ENCODE assay signal across 8 cellular contexts in the genomic region with DNA sequence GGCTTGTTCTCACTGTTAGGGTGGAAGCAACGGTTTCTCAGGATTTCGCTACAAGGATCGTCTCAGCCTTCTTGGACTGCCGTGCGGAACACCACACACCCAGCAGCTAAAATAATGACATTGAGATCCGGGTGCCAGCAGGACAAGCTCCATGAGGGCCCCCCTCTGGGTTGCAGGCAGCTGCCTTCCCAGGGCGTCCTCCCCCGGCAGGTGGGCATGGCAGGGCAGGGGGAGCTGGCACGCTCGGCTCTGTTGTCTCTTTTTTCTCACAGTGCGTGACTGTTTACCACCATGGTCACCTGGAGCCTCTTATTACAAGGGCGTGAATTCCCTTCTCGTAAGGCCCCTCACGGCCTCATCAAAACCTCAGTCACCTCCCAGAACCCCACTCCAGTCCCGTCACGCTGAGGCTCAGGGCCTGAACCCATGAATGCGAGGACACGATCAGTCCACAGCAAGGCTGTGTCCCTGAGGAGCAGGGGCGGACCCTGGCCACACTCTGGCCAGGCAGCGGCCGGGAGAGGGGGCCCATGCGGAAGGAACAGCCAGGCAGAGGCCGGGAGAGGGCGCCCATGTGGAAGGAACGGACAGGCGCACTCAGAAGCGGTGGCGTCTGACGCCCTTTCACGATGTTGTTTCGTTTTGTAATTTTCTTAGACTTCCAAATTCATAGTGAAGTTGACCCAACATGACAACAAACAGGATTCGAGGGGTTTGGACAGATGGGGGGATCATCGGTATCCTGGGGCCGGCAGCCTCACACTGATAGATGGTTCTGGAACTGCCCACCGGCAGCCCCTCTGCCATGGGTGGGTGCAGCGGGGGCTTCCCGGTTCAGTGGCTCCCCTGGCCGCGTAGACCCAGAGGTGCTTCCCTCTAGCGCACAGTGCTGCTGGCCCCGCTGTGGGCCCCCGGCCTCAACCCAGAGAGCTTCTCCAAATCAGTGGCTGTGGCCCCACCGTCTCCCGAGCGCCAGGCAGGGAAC. TPM values are rescaled to one million over a fixed set of nuclear protein-coding genes. Genes with fewer than 3 reads are reported as not detected.
DNase-seq lines count a peak whose midpoint lies in the region; ATAC-seq, FAIRE-seq and TF ChIP-seq lines count a peak whose summit lies in the region.

No MANE protein-coding gene starts in this region.

- H3K4me2 ChIP-seq in neural progenitor cell, result peak overlapping the region; percentile 54

- H2AFZ ChIP-seq in neural progenitor cell (replicated peaks), result peak overlapping the region; percentile 34

- no peaks in the 10 kb centered on the region for H3K9me3 ChIP-seq in neural progenitor cell (ENCODE audit: low read depth)

- intact Hi-C loops in activated T-helper 1 cell treated with anti-CD3 and anti-CD28 coated beads, Interleukin-12 subunit alpha, Interleukin-12 subunit beta, Interleukin-2, Interleukin-4 antibody, amounts not matched to agents 30 ng/mL and 10 ng/mL and 1 ng/mL, durations not matched to agents 14 hours and 24 hours and 36 hours (cut with micrococcal nuclease), result loop anchor here (2.0 kb wide), 1 partner anchor 14 kb away; no protein-coding TSS in a partner anchor

- H3F3A ChIP-seq in neural progenitor cell (ENCODE audit: low read depth), result peaks cover 19% of the 10 kb centered on the region

- H3K9me3 Mint-ChIP-seq in activated T-helper 1 cell treated with anti-CD3 and anti-CD28 coated beads, Interleukin-12 subunit alpha, Interleukin-12 subunit beta, Interleukin-2, Interleukin-4 antibody, amounts not matched to agents 30 ng/mL and 10 ng/mL and 1 ng/mL, durations not matched to agents 14 hours and 24 hours and 36 hours, result no peaks in the 10 kb centered on the region
- H3K9me3 Mint-ChIP-seq in neural progenitor cell, result peaks cover 2% of the 10 kb centered on the region

- H3K27me3 Mint-ChIP-seq in activated T-helper 1 cell treated with anti-CD3 and anti-CD28 coated beads, Interleukin-12 subunit alpha, Interleukin-12 subunit beta, Interleukin-2, Interleukin-4 antibody, amounts not matched to agents 30 ng/mL and 10 ng/mL and 1 ng/mL, durations not matched to agents 14 hours and 24 hours and 36 hours (ENCODE audit: insufficient read depth), result peaks cover 52% of the 10 kb centered on the region
- peaks cover 15% of the 10 kb centered on the region for H3K27me3 Mint-ChIP-seq in neural progenitor cell (ENCODE audit: insufficient read depth, low read depth)

- no peaks in the 10 kb centered on the region for H3K79me2 ChIP-seq in neural progenitor cell (ENCODE audit: low read depth)

- DNase-seq in AML-193 (lab: John Stamatoyannopoulos, UW), result peak; percentile 6 to 26
- DNase-seq in GM19239 (ENCODE audit: insufficient read length, low spot score), result peak; percentile 65
- peak; percentile 41 to 69 for DNase-seq in NCI-H524 (lab: John Stamatoyannopoulos, UW)
- DNase-seq in activated T-helper 1 cell treated with anti-CD3 and anti-CD28 coated beads, Interleukin-12 subunit alpha, Interleukin-12 subunit beta, Interleukin-2, Interleukin-4 antibody, amounts not matched to agents 30 ng/mL and 10 ng/mL and 1 ng/mL, durations not matched to agents 14 hours and 24 hours and 36 hours (ENCODE audit: low spot score), result no peak
- DNase-seq in foreskin keratinocyte, result peak in 1 of 2 donors; percentile 39
- peak; percentile 89 for DNase-seq in neural progenitor cell (ENCODE audit: low spot score)

- peak; percentile 21 for FAIRE-seq in GM19239 (lab: Jason Lieb, UNC)

- H3K27ac ChIP-seq in foreskin keratinocyte, result no peak overlapping the region
- H3K27ac ChIP-seq in neural progenitor cell, result no peak overlapping the region

- ATAC-seq in foreskin keratinocyte (peak; percentile 61), HG02571 (IDR thresholded peaks at IDR 0.05; ENCODE audit: unreplicated experiment) (no peak), GM18867 (IDR thresholded peaks at IDR 0.05; ENCODE audit: unreplicated experiment) (no peak)

- peak; percentile 72 for TF ChIP-seq CTCF in foreskin keratinocyte (conservative IDR thresholded peaks at IDR 0.05)
- peak; percentile 71 for TF ChIP-seq CTCF in neural progenitor cell (IDR thresholded peaks at IDR 0.05)

- H3K4me1 Mint-ChIP-seq in activated T-helper 1 cell treated with anti-CD3 and anti-CD28 coated beads, Interleukin-12 subunit alpha, Interleukin-12 subunit beta, Interleukin-2, Interleukin-4 antibody, amounts not matched to agents 30 ng/mL and 10 ng/mL and 1 ng/mL, durations not matched to agents 14 hours and 24 hours and 36 hours (ENCODE audit: low read depth), result peaks cover 11% of the 10 kb centered on the region
- peaks cover 40% of the 10 kb centered on the region for H3K4me1 Mint-ChIP-seq in neural progenitor cell

- H3K9ac ChIP-seq in neural progenitor cell, result no peak overlapping the region

- no peak overlapping the region for H3K27ac Mint-ChIP-seq in activated T-helper 1 cell treated with anti-CD3 and anti-CD28 coated beads, Interleukin-12 subunit alpha, Interleukin-12 subunit beta, Interleukin-2, Interleukin-4 antibody, amounts not matched to agents 30 ng/mL and 10 ng/mL and 1 ng/mL, durations not matched to agents 14 hours and 24 hours and 36 hours
- H3K27ac Mint-ChIP-seq in neural progenitor cell, result no peak overlapping the region

- no peaks in the 10 kb centered on the region for H3K36me3 Mint-ChIP-seq in activated T-helper 1 cell treated with anti-CD3 and anti-CD28 coated beads, Interleukin-12 subunit alpha, Interleukin-12 subunit beta, Interleukin-2, Interleukin-4 antibody, amounts not matched to agents 30 ng/mL and 10 ng/mL and 1 ng/mL, durations not matched to agents 14 hours and 24 hours and 36 hours (ENCODE audit: low read depth)
- no peaks in the 10 kb centered on the region for H3K36me3 Mint-ChIP-seq in neural progenitor cell

- H3K4me1 ChIP-seq in foreskin keratinocyte, result no peaks in the 10 kb centered on the region
- H3K4me1 ChIP-seq in neural progenitor cell, result peaks cover 12% of the 10 kb centered on the region

- H3K36me3 ChIP-seq in neural progenitor cell, result no peaks in the 10 kb centered on the region

- peaks cover 76% of the 10 kb centered on the region for H3K27me3 ChIP-seq in foreskin keratinocyte
- peaks cover 92% of the 10 kb centered on the region for H3K27me3 ChIP-seq in neural progenitor cell

- no peak overlapping the region for H3K4me3 ChIP-seq in neural progenitor cell

- peak overlapping the region; percentile 67 for H3K4me3 Mint-ChIP-seq in activated T-helper 1 cell treated with anti-CD3 and anti-CD28 coated beads, Interleukin-12 subunit alpha, Interleukin-12 subunit beta, Interleukin-2, Interleukin-4 antibody, amounts not matched to agents 30 ng/mL and 10 ng/mL and 1 ng/mL, durations not matched to agents 14 hours and 24 hours and 36 hours
- peak overlapping the region; percentile 70 for H3K4me3 Mint-ChIP-seq in neural progenitor cell

- H4K20me1 ChIP-seq in neural progenitor cell (ENCODE audit: low read depth), result peaks cover 4% of the 10 kb centered on the region

RNA-seq across cellular contexts. Expression of a gene that starts 10.0 kb away (rescaled TPM):
- not detected in 2 replicates for total RNA-seq in activated T-helper 1 cell treated with anti-CD3 and anti-CD28 coated beads, Interleukin-12 subunit alpha, Interleukin-12 subunit beta, Interleukin-2, Interleukin-4 antibody, amounts not matched to agents 30 ng/mL and 10 ng/mL and 1 ng/mL, durations not matched to agents 14 hours and 24 hours and 36 hours
- total RNA-seq in foreskin keratinocyte (not detected in 2 replicates), neural progenitor cell (ENCODE audit: low replicate concordance) (0.34 TPM in 1 of 2 replicates, not detected in the other)
- polyA plus RNA-seq in foreskin keratinocyte, result not detected in 2 replicates

RNA-seq across cellular contexts. Expression of a gene that starts 18.2 kb away (rescaled TPM):
- not detected in 2 replicates for total RNA-seq in activated T-helper 1 cell treated with anti-CD3 and anti-CD28 coated beads, Interleukin-12 subunit alpha, Interleukin-12 subunit beta, Interleukin-2, Interleukin-4 antibody, amounts not matched to agents 30 ng/mL and 10 ng/mL and 1 ng/mL, durations not matched to agents 14 hours and 24 hours and 36 hours
- total RNA-seq in foreskin keratinocyte (not detected in 2 replicates), neural progenitor cell (ENCODE audit: low replicate concordance) (0.15 TPM in 1 of 2 replicates, not detected in the other)
- not detected in 2 replicates for polyA plus RNA-seq in foreskin keratinocyte
